In genomic region chrX:101408530-101408836, GRCh38 we compare ENCODE assay signal across 9 cellular contexts. TPM values are rescaled to one million over a fixed set of nuclear protein-coding genes. Genes with fewer than 3 reads are reported as not detected.
A peak's percentile ranks its signal among the peaks of the same experiment; 100 is the strongest.
DNase-seq lines count a peak whose midpoint lies in the region; ATAC-seq and TF ChIP-seq lines count a peak whose summit lies in the region.
"Had no signal": no experiment of that assay in that cellular context is flagged by ENCODE, and none has a peak within 500 bp of the region (broad histone marks: within the 10 kb centered on the region; RNA-seq: fewer than 3 reads in every experiment).

No MANE protein-coding gene starts in this region.

- intact Hi-C loops in lower lobe of right lung (cut with DNase I): no loop called here
- intact Hi-C loops in aorta (cut with DNase I): no loop called here
- intact Hi-C loops in posterior cingulate gyrus (cut with DNase I): no loop called here

- peaks cover 22% of the 10 kb centered on the region; the same call in 1 of the 2 replicates for H3K4me1 ChIP-seq in BLaER1
- H3K4me1 ChIP-seq in lower lobe of right lung: peaks cover 28% of the 10 kb centered on the region
- H3K4me1 ChIP-seq in aorta (ENCODE audit: control insufficient read depth in 1 of 2, insufficient read depth in 2 of 2, low read length in 2 of 2): no peaks in the 10 kb centered on the region

- peaks cover 24% of the 10 kb centered on the region for H4K20me1 ChIP-seq in BLaER1

- H3K9me3 ChIP-seq in BLaER1 (no peaks in the 10 kb centered on the region), lower lobe of right lung (no peaks in the 10 kb centered on the region), aorta (ENCODE audit: control insufficient read depth, low read length) (no peaks in the 10 kb centered on the region)

- TF ChIP-seq CTCF in astrocyte of the spinal cord (IDR thresholded peaks at IDR 0.05; ENCODE audit: low read depth, low read length): no peak
- TF ChIP-seq CTCF in lower lobe of right lung (IDR thresholded peaks at IDR 0.05): no peak

- ATAC-seq in HG02938 (IDR thresholded peaks at IDR 0.05; ENCODE audit: unreplicated experiment) (peak; percentile 29), lower lobe of right lung (peak in 1 of 2 donors; percentile 26), aorta (ENCODE audit: low FRiP score) (no peak), HG02970 (IDR thresholded peaks at IDR 0.05; ENCODE audit: low FRiP score, unreplicated experiment) (no peak)

- no peaks in the 10 kb centered on the region for H3K27me3 ChIP-seq in BLaER1
- no peaks in the 10 kb centered on the region for H3K27me3 ChIP-seq in lower lobe of right lung (ENCODE audit: low read depth)
- no peaks in the 10 kb centered on the region for H3K27me3 ChIP-seq in aorta (ENCODE audit: control insufficient read depth in 1 of 2, insufficient read depth in 2 of 2, low read length in 1 of 2)

- no peak for DNase-seq in astrocyte of the spinal cord (ENCODE audit: low read depth, low spot score)
- DNase-seq in lower lobe of right lung: no peak
- DNase-seq in aorta: no peak
- DNase-seq in NCI-H510A (lab: John Stamatoyannopoulos, UW): no peak
- no peak for DNase-seq in posterior cingulate gyrus

- peak overlapping the region; percentile 71 for H3K4me2 ChIP-seq in BLaER1

- H3K36me3 ChIP-seq in BLaER1 (peaks cover 21% of the 10 kb centered on the region), lower lobe of right lung (peaks cover 22% of the 10 kb centered on the region), aorta (ENCODE audit: control insufficient read depth in 1 of 2, insufficient read depth in 2 of 2, low read length in 1 of 2) (no peaks in the 10 kb centered on the region)

- in situ Hi-C loops in astrocyte of the spinal cord (cut with HindIII; ENCODE audit: low sequenced_read_pairs): no loop called here

- H3K27ac ChIP-seq in BLaER1 (peak overlapping the region; percentile 79), lower lobe of right lung (peak overlapping the region; percentile 94), aorta (ENCODE audit: low read depth in 1 of 2, low read length in 2 of 2) (peak overlapping the region; percentile 71 to 96)

- H3K4me3 ChIP-seq in BLaER1 (peak overlapping the region; percentile 75), astrocyte of the spinal cord (ENCODE audit: low read depth, low read length) (peak overlapping the region; percentile 77), lower lobe of right lung (peak overlapping the region; percentile 65), aorta (ENCODE audit: low read length in 2 of 2) (peak overlapping the region; percentile 43 to 95)

- 0 to 26% methylated on average over 8 of the region's 8 CpGs for WGBS in aorta, 2 donors

- H3K9ac ChIP-seq in BLaER1: peak overlapping the region; percentile 81

RNA-seq across cellular contexts. Expression of gene HNRNPH2, which starts 0.5 kb away (rescaled TPM):
- total RNA-seq in lower lobe of right lung (62.1 TPM), aorta (10 to 100 TPM; 52.9 to 53.1 TPM)
- polyA plus RNA-seq in aorta: 10 to 100 TPM; 49.3 to 51.1 TPM

RNA-seq across cellular contexts. Expression of gene GLA, which starts 0.8 kb away (rescaled TPM):
- total RNA-seq in lower lobe of right lung: 51.1 TPM
- 10 to 100 TPM; 23.7 to 26.0 TPM for total RNA-seq in aorta
- 10 to 100 TPM; 25.3 to 41.4 TPM for polyA plus RNA-seq in aorta

RNA-seq across cellular contexts. Expression of gene RPL36A, which starts 17.7 kb away (rescaled TPM):
- total RNA-seq in lower lobe of right lung (154 TPM), aorta (100 to 1,000 TPM; 124 to 145 TPM)
- 1,000 to 10,000 TPM; 1,899 to 2,826 TPM for polyA plus RNA-seq in aorta

RNA-seq across cellular contexts. Expression of gene BTK, which starts 22.5 kb away (rescaled TPM):
- total RNA-seq in lower lobe of right lung (62.8 TPM), aorta (10 to 100 TPM in 1 of 2 donors, 1 to 10 TPM in 1; 7.8 to 21.0 TPM)
- 1 to 10 TPM; 3.7 to 4.4 TPM for polyA plus RNA-seq in aorta
- total RNA-seq: myocyte had no signal

RNA-seq across cellular contexts. Expression of gene TIMM8A, which starts 59.9 kb away (rescaled TPM):
- total RNA-seq in lower lobe of right lung: 6.6 TPM
- total RNA-seq in aorta: 1 to 10 TPM; 7.8 to 9.1 TPM
- polyA plus RNA-seq in aorta: 1 to 10 TPM; 3.1 to 7.6 TPM
